In genomic region chr15:71732636-71733035, GRCh38 we compare ENCODE assay signal across 35 cellular contexts.
"Had no signal": no experiment of that assay in that cellular context is flagged by ENCODE, and none has a peak within 500 bp of the region (broad histone marks: within the 10 kb centered on the region; RNA-seq: fewer than 3 reads in every experiment).

No MANE protein-coding gene starts in this region.

- H3K9me3 ChIP-seq: breast epithelium, gastrocnemius medialis, left lung, pancreas, prostate gland, stomach, thyroid gland, upper lobe of right lung had no signal

- H3K4me3 Mint-ChIP-seq: activated CD4-positive, alpha-beta memory T cell treated with anti-CD3 and anti-CD28 coated beads, Interleukin-2, amount 10 ng/mL, durations not matched to agents 7 days and 5 days; activated CD4-positive, alpha-beta T cell treated with anti-CD3 and anti-CD28 coated beads, Interleukin-2, amount 10 ng/mL, durations not matched to agents 7 days and 5 days; activated naive CD8-positive, alpha-beta T cell treated with anti-CD3 and anti-CD28 coated beads, Interleukin-2, amount 50 U/mL, for 24 hours; activated T-cell treated with anti-CD3 and anti-CD28 coated beads, Interleukin-2, amount 50 U/mL, for 24 hours; central memory CD8-positive, alpha-beta T cell; immature natural killer cell; naive thymus-derived CD8-positive, alpha-beta T cell; neural crest cell; stimulated activated naive B cell treated with anti-CD40 and anti-IgM and Interleukin-4, amounts not matched to agents 10 μg/mL and 1 μg/mL and 100 μg/mL, for 72 hours; T-helper 1 cell treated with Interleukin-12 subunit alpha and Interleukin-12 subunit beta and Interleukin-4 antibody, amounts not matched to agents 30 μg/mL and 1 μg/mL, for 36 hours had no signal

- DNase-seq: activated CD4-positive, alpha-beta memory T cell treated with anti-CD3 and anti-CD28 coated beads, Interleukin-2, amount 10 ng/mL, durations not matched to agents 7 days and 5 days; activated CD4-positive, alpha-beta T cell treated with anti-CD3 and anti-CD28 coated beads, Interleukin-2, amount 10 ng/mL, durations not matched to agents 7 days and 5 days; activated CD8-positive, alpha-beta memory T cell treated with anti-CD3 and anti-CD28 coated beads, Interleukin-2, amount 50 U/mL, for 48 hours; activated gamma-delta T cell treated with Interleukin-2 at 50 U/mL for 16 hours; activated naive CD4-positive, alpha-beta T cell treated with anti-CD3 and anti-CD28 coated beads, Interleukin-2, amount 50 U/mL, for 16 hours; activated naive CD8-positive, alpha-beta T cell treated with anti-CD3 and anti-CD28 coated beads, Interleukin-2, amount 50 U/mL, for 24 hours; activated T-cell treated with anti-CD3 and anti-CD28 coated beads, Interleukin-2, amount 50 U/mL, for 24 hours; amygdala; dermis blood vessel endothelial cell; effector CD4-positive, alpha-beta T cell; erythroblast; gastrocnemius medialis; hypothalamus; immature natural killer cell; kidney; left lung; mammary epithelial cell; naive thymus-derived CD8-positive, alpha-beta T cell; nucleus accumbens; pancreas; stimulated activated CD4-positive, alpha-beta T cell treated with anti-CD3 and anti-CD28 coated beads, Interleukin-15, amount 100 ng/mL, for 24 hours; stimulated activated CD4-positive, alpha-beta T cell treated with anti-CD3 and anti-CD28 coated beads, Interleukin-2, amount 100 ng/mL, for 24 hours; stimulated activated naive B cell treated with anti-CD40 and anti-IgM and Interleukin-4, amounts not matched to agents 10 μg/mL and 1 μg/mL and 100 μg/mL, for 72 hours; stomach; SW 1271; T-helper 9 cell; thyroid gland; upper lobe of right lung; WERI-Rb-1 had no signal

- H3K4me1 ChIP-seq: breast epithelium, left lung, pancreas, prostate gland had no signal

- H3K27ac Mint-ChIP-seq: activated CD4-positive, alpha-beta memory T cell treated with anti-CD3 and anti-CD28 coated beads, Interleukin-2, amount 10 ng/mL, durations not matched to agents 7 days and 5 days; activated CD4-positive, alpha-beta T cell treated with anti-CD3 and anti-CD28 coated beads, Interleukin-2, amount 10 ng/mL, durations not matched to agents 7 days and 5 days; activated naive CD8-positive, alpha-beta T cell treated with anti-CD3 and anti-CD28 coated beads, Interleukin-2, amount 50 U/mL, for 24 hours; activated T-cell treated with anti-CD3 and anti-CD28 coated beads, Interleukin-2, amount 50 U/mL, for 24 hours; immature natural killer cell; naive thymus-derived CD8-positive, alpha-beta T cell; stimulated activated naive B cell treated with anti-CD40 and anti-IgM and Interleukin-4, amounts not matched to agents 10 μg/mL and 1 μg/mL and 100 μg/mL, for 72 hours; T-helper 1 cell treated with Interleukin-12 subunit alpha and Interleukin-12 subunit beta and Interleukin-4 antibody, amounts not matched to agents 30 μg/mL and 1 μg/mL, for 36 hours had no signal

- H3K4me1 Mint-ChIP-seq: activated CD4-positive, alpha-beta memory T cell treated with anti-CD3 and anti-CD28 coated beads, Interleukin-2, amount 10 ng/mL, durations not matched to agents 7 days and 5 days; activated CD4-positive, alpha-beta T cell treated with anti-CD3 and anti-CD28 coated beads, Interleukin-2, amount 10 ng/mL, durations not matched to agents 7 days and 5 days; activated naive CD8-positive, alpha-beta T cell treated with anti-CD3 and anti-CD28 coated beads, Interleukin-2, amount 50 U/mL, for 24 hours; central memory CD8-positive, alpha-beta T cell; immature natural killer cell; stimulated activated naive B cell treated with anti-CD40 and anti-IgM and Interleukin-4, amounts not matched to agents 10 μg/mL and 1 μg/mL and 100 μg/mL, for 72 hours had no signal

- H3K4me3 ChIP-seq: breast epithelium, gastrocnemius medialis, left lung, pancreas, prostate gland, stomach, thyroid gland, upper lobe of right lung had no signal

- H3K27ac ChIP-seq: breast epithelium, gastrocnemius medialis, left lung, pancreas, prostate gland, stomach, thyroid gland, upper lobe of right lung, WERI-Rb-1 had no signal

- H3K36me3 ChIP-seq: breast epithelium, gastrocnemius medialis, left lung, pancreas, prostate gland, thyroid gland, upper lobe of right lung, WERI-Rb-1 had no signal

- ATAC-seq: activated CD4-positive, CD25-positive, alpha-beta regulatory T cell treated with anti-CD3 and anti-CD28 coated beads, Interleukin-2, amount 50 U/mL, for 24 hours; activated naive CD8-positive, alpha-beta T cell treated with anti-CD3 and anti-CD28 coated beads, Interleukin-2, amount 50 U/mL, for 24 hours; gastrocnemius medialis; left lung; naive thymus-derived CD8-positive, alpha-beta T cell; pancreas; stimulated activated naive B cell treated with anti-CD40 and anti-IgM and Interleukin-4, amounts not matched to agents 10 μg/mL and 1 μg/mL and 100 μg/mL, for 72 hours; upper lobe of right lung had no signal

- H3K9me3 Mint-ChIP-seq: activated CD4-positive, alpha-beta memory T cell treated with anti-CD3 and anti-CD28 coated beads, Interleukin-2, amount 10 ng/mL, durations not matched to agents 7 days and 5 days; activated CD4-positive, alpha-beta T cell treated with anti-CD3 and anti-CD28 coated beads, Interleukin-2, amount 10 ng/mL, durations not matched to agents 7 days and 5 days; activated naive CD8-positive, alpha-beta T cell treated with anti-CD3 and anti-CD28 coated beads, Interleukin-2, amount 50 U/mL, for 24 hours; activated T-cell treated with anti-CD3 and anti-CD28 coated beads, Interleukin-2, amount 50 U/mL, for 24 hours; central memory CD8-positive, alpha-beta T cell; immature natural killer cell; naive thymus-derived CD8-positive, alpha-beta T cell; neural crest cell; T-helper 1 cell treated with Interleukin-12 subunit alpha and Interleukin-12 subunit beta and Interleukin-4 antibody, amounts not matched to agents 30 μg/mL and 1 μg/mL, for 36 hours had no signal

- H3K36me3 Mint-ChIP-seq: immature natural killer cell; naive thymus-derived CD8-positive, alpha-beta T cell; stimulated activated naive B cell treated with anti-CD40 and anti-IgM and Interleukin-4, amounts not matched to agents 10 μg/mL and 1 μg/mL and 100 μg/mL, for 72 hours had no signal

- H3K27me3 ChIP-seq: breast epithelium, gastrocnemius medialis, left lung, pancreas, stomach, thyroid gland, upper lobe of right lung had no signal
